ENCODE assay signal across 1 cellular context in the genomic region with DNA sequence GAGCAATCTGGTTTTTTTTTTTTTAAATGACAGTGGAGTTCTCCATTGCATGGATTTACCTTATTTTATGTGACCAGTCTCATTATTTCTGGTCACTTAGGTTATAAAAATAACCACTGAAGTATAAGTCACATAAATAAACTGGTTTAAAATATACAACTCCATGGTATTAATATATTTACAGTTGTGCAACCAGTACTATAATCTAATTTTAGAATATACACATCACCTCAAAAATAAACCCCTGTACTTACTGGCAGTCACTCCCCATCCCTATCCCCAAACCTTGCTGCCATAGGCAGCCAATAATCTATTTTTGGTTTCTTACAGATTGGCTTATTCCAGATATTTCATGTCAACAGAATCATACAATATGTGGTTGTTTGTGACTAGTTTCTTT.
TF ChIP-seq lines count a peak whose summit lies in the region.

No MANE protein-coding gene starts in this region.

TF ChIP-seq in IMR-90, 13 proteins besides CTCF, POLR2A, EP300 and RAD21 (continued from another document):
- TF ChIP-seq NFE2L2 (IDR thresholded peaks at IDR 0.05; ENCODE audit: low read depth, low read length): no peak
TF ChIP-seq in IMR-90: peak in this region for 1.
